Comparison of ENCODE assay signal across 8 cellular contexts in genomic region chr16:11794991-11795886, GRCh38. TPM values are rescaled to one million over a fixed set of nuclear protein-coding genes. Genes with fewer than 3 reads are reported as not detected.
A peak's percentile ranks its signal among the peaks of the same experiment; 100 is the strongest.
DNase-seq lines count a peak whose midpoint lies in the region; ATAC-seq and TF ChIP-seq lines count a peak whose summit lies in the region.

No MANE protein-coding gene starts in this region.

- H3K27ac Mint-ChIP-seq in HFFc6 = peak overlapping the region; percentile 93

- DNase-seq in AG04449 (ENCODE audit: low read depth, low spot score) (no peak), HFFc6 (no peak), body of pancreas (no peak), AG08396 (ENCODE audit: low spot score) (no peak), dermis blood vessel endothelial cell (no peak), hippocampal formation (lab: John Stamatoyannopoulos, UW) (no peak)
- DNase-seq in stimulated activated CD4-positive, alpha-beta T cell treated with anti-CD3 and anti-CD28 coated beads, Interleukin-2, amount 100 ng/mL, for 48 hours = no peak

- TF ChIP-seq CTCF in AG04449 (IDR thresholded peaks at IDR 0.05; ENCODE audit: insufficient read depth, low read length, missing control alignments) (no peak), HFFc6 (IDR thresholded peaks at IDR 0.05) (no peak), body of pancreas (IDR thresholded peaks at IDR 0.05) (no peak)

- no peak for TF ChIP-seq POLR2A in body of pancreas (IDR thresholded peaks at IDR 0.05)

- H3K9me3 Mint-ChIP-seq in HFFc6 = no peaks in the 10 kb centered on the region

- CTCF ChIA-PET in AG04449 (lab: Yijun Ruan, JAX) = interaction anchor here (1.4 to 5.5 kb wide), 8 partner anchors 11 to 154 kb away, joined by 3 to 77 read pairs (median 15); partner anchors contain the start of gene TXNDC11

- no peak for ATAC-seq in body of pancreas

- peak overlapping the region in 1 of 2 donors; percentile 98 for H3K9ac ChIP-seq in mucosa of rectum (ENCODE audit: low read depth in 1 of 2, low read length in 2 of 2)

- H3K4me3 ChIP-seq in AG04449 (ENCODE audit: low read depth, low read length) = peak overlapping the region; percentile 77
- no peak overlapping the region for H3K4me3 ChIP-seq in body of pancreas
- H3K4me3 ChIP-seq in mucosa of rectum (ENCODE audit: low read length in 2 of 2) = peak overlapping the region; percentile 78 to 93

- H3K27me3 Mint-ChIP-seq in HFFc6 (ENCODE audit: insufficient read depth) = peaks cover 11% of the 10 kb centered on the region

- H3K4me1 Mint-ChIP-seq in HFFc6 (ENCODE audit: low read depth) = peaks cover 81% of the 10 kb centered on the region

- H3K36me3 Mint-ChIP-seq in HFFc6 (ENCODE audit: low read depth) = peaks cover 59% of the 10 kb centered on the region

- peak overlapping the region; percentile 93 for H3K4me3 Mint-ChIP-seq in HFFc6

- WGBS in body of pancreas, 2 donors = 68 to 72% methylated on average over 21 of the region's 21 CpGs

- H3K27ac ChIP-seq in body of pancreas = peak overlapping the region in 3 of 4 donors; percentile 94 to 99 (median 98)
- H3K27ac ChIP-seq in mucosa of rectum (ENCODE audit: low read depth in 2 of 2, low read length in 2 of 2) = peak overlapping the region; percentile 88 to 99

- POLR2A ChIA-PET in AG04449 (lab: Yijun Ruan, JAX) = interaction anchor here (0.7 to 2.8 kb wide), 2 partner anchors 47 to 53 kb away, joined by 3 to 23 read pairs; partner anchors contain the start of gene TXNDC11

- H3K4me1 ChIP-seq in body of pancreas (peaks cover 67% of the 10 kb centered on the region), mucosa of rectum (ENCODE audit: control insufficient read depth in 2 of 2, insufficient read depth in 2 of 2, low read length in 2 of 2) (peaks cover 38 to 48% of the 10 kb centered on the region in 2 donors)

- no peaks in the 10 kb centered on the region for H3K9me3 ChIP-seq in body of pancreas
- H3K9me3 ChIP-seq in mucosa of rectum (ENCODE audit: control insufficient read depth in 2 of 2, low read length in 2 of 2) = no peaks in the 10 kb centered on the region

- no peaks in the 10 kb centered on the region for H3K27me3 ChIP-seq in body of pancreas
- no peaks in the 10 kb centered on the region for H3K27me3 ChIP-seq in mucosa of rectum (ENCODE audit: control insufficient read depth in 2 of 2, insufficient read depth in 2 of 2, low read length in 2 of 2)

- H3K36me3 ChIP-seq in body of pancreas (replicated peaks in 1 of 2; ENCODE audit: insufficient read depth in 1 of 2, low read depth in 2 of 2) (no peaks in the 10 kb centered on the region), mucosa of rectum (ENCODE audit: control insufficient read depth in 2 of 2, insufficient read depth in 2 of 2, low read length in 2 of 2) (peaks cover 0 to 3% of the 10 kb centered on the region in 2 donors)

- intact Hi-C loops in body of pancreas (cut with DNase I) = no loop called here

RNA-seq across cellular contexts. Expression of gene ZC3H7A, which starts 1.8 kb away (rescaled TPM):
- total RNA-seq in HFFc6 (2021; fragmentation: NEBNext Ultra II Directional; extraction: Animal tissue kit (Norgen Biotek cat#: 25700)) = 10 to 100 TPM; 56.5 to 73.0 (median 63.5) TPM
- total RNA-seq in body of pancreas (10 to 100 TPM; 26.4 to 49.5 TPM), dermis blood vessel endothelial cell (43.4 and 107 TPM in 2 replicates)

RNA-seq across cellular contexts. Expression of gene TXNDC11, which starts 52.6 kb away (rescaled TPM):
- total RNA-seq in HFFc6 (2021; fragmentation: NEBNext Ultra II Directional; extraction: Animal tissue kit (Norgen Biotek cat#: 25700)) = 10 to 100 TPM; 38.8 to 49.0 (median 44.4) TPM
- total RNA-seq in body of pancreas (10 to 100 TPM; 38.4 to 90.3 TPM), dermis blood vessel endothelial cell (30.5 and 47.5 TPM in 2 replicates)

RNA-seq across cellular contexts. Expression of gene RSL1D1, which starts 56.1 kb away (rescaled TPM):
- 100 to 1,000 TPM; 151 to 193 (median 168) TPM for total RNA-seq in HFFc6 (2021; fragmentation: NEBNext Ultra II Directional; extraction: Animal tissue kit (Norgen Biotek cat#: 25700))
- total RNA-seq in body of pancreas (100 to 1,000 TPM; 199 to 246 TPM), dermis blood vessel endothelial cell (75.7 and 116 TPM in 2 replicates)

Comparison
In these comparisons a context has a peak if more than half of its experiments do, and no peak if none do; other contexts are left out.
1. H3K4me3 ChIP-seq: peak in AG04449 (single experiment) and mucosa of rectum (2 of 2); none in body of pancreas (0 of 2).